Comparison of ENCODE assay signal across 4 cellular contexts in genomic region chr6:32042276-32042675, GRCh38. TPM values are rescaled to one million over a fixed set of nuclear protein-coding genes. Genes with fewer than 3 reads are reported as not detected.
"Had no signal": no experiment of that assay in that cellular context is flagged by ENCODE, and none has a peak within 500 bp of the region (broad histone marks: within the 10 kb centered on the region; RNA-seq: fewer than 3 reads in every experiment).

No MANE protein-coding gene starts in this region.

RNA-seq across cellular contexts. Expression of gene CYP21A2, which starts 4.1 kb away (rescaled TPM):
- total RNA-seq: GM23248, GM23338, H7, H9 had no signal
- polyA plus RNA-seq: GM23248 had no signal

RNA-seq across cellular contexts. Expression of gene C4B, which starts 27.7 kb away (rescaled TPM):
- total RNA-seq: GM23338 had no signal
